8 cellular contexts compared by ENCODE assay signal in genomic region chr22:22297159-22297789, GRCh38. TPM values are rescaled to one million over a fixed set of nuclear protein-coding genes. Genes with fewer than 3 reads are reported as not detected.
DNase-seq lines count a peak whose midpoint lies in the region; ATAC-seq and TF ChIP-seq lines count a peak whose summit lies in the region.
"Not testable (repeated sequence)": the region's sequence is repeated elsewhere in the genome, so short reads cannot be mapped to it uniquely, and the experiment has no call there.

No MANE protein-coding gene starts in this region.

- POLR2A ChIA-PET in A673 (lab: Charles Lee; ENCODE audit: low non-redundant PET): not testable (repeated sequence)

- in situ Hi-C loops in brain microvascular endothelial cell (cut with HindIII; ENCODE audit: low pct_ligation_motif_present, low sequenced_read_pairs): not testable (repeated sequence)

- not testable (repeated sequence) for TF ChIP-seq EP300 in sigmoid colon (IDR thresholded peaks at IDR 0.05)

- intact Hi-C loops in A673 (cut with micrococcal nuclease; ENCODE audit: unreplicated experiment); sigmoid colon (cut with DNase I): not testable (repeated sequence)

- not testable (repeated sequence) for TF ChIP-seq CTCF in A673 (conservative IDR thresholded peaks at IDR 0.05; ENCODE audit: low read depth, low read length); GM06990 (IDR thresholded peaks at IDR 0.05; ENCODE audit: insufficient read depth, low read length, poor library complexity, severe bottlenecking); NB4 (IDR thresholded peaks at IDR 0.05; ENCODE audit: low read depth, low read length); VCaP (conservative IDR thresholded peaks at IDR 0.05); brain microvascular endothelial cell (IDR thresholded peaks at IDR 0.05; ENCODE audit: low read depth, low read length, missing control alignments); foreskin fibroblast (IDR thresholded peaks at IDR 0.05; ENCODE audit: low read depth, low read length); lung (IDR thresholded peaks at IDR 0.05; ENCODE audit: control extremely low read depth, extremely low read depth); sigmoid colon (IDR thresholded peaks at IDR 0.05)

- not testable (repeated sequence) for ATAC-seq in lung (ENCODE audit: insufficient read depth, low FRiP score)

- TF ChIP-seq POLR2A in NB4 (IDR thresholded peaks at IDR 0.05; ENCODE audit: extremely low read depth, insufficient read length); sigmoid colon (IDR thresholded peaks at IDR 0.05): not testable (repeated sequence)

- H3K4me3 ChIP-seq in A673 (ENCODE audit: low read depth, low read length, poor library complexity, severe bottlenecking) (peak overlapping the region; percentile 66), GM06990 (replicated peaks; ENCODE audit: low read depth, low read length) (peak overlapping the region; percentile 74), NB4 (ENCODE audit: low read depth, low read length) (peak overlapping the region; percentile 61), brain microvascular endothelial cell (ENCODE audit: low read depth, low read length) (peak overlapping the region; percentile 66), foreskin fibroblast (ENCODE audit: low read depth in 1 of 2, low read length in 2 of 2) (peak overlapping the region; percentile 66 to 70), lung (peak overlapping the region; percentile 51), sigmoid colon (peak overlapping the region; percentile 70 to 81 (median 79))

- WGBS in lung, 2 donors: 1 to 2% methylated on average over 22 to 25 of the region's 28 CpGs
- 1% methylated on average over 28 of the region's 28 CpGs for WGBS in sigmoid colon, 2 donors

- not testable (repeated sequence) for BruUV-seq in A673 (replicated peaks; lab: Mats Ljungman, UMichigan)

- H3K27me3 ChIP-seq in A673 (replicated peaks; ENCODE audit: insufficient read depth, low read depth, low read length, poor library complexity); GM06990 (replicated peaks; ENCODE audit: control insufficient read depth, insufficient read depth, low read length); brain microvascular endothelial cell (replicated peaks); lung (ENCODE audit: control insufficient read depth, insufficient read depth); sigmoid colon: not testable (repeated sequence)

- H3K36me3 ChIP-seq in A673 (ENCODE audit: insufficient read depth, low read length, poor library complexity, severe bottlenecking); GM06990 (ENCODE audit: control insufficient read depth, insufficient read depth, low read length); brain microvascular endothelial cell (replicated peaks); sigmoid colon: not testable (repeated sequence)
- H3K36me3 ChIP-seq in lung (ENCODE audit: control insufficient read depth in 2 of 2, insufficient read depth in 2 of 2, low read length in 2 of 2): peaks cover 0 to 17% of the 10 kb centered on the region in 2 donors

- DNase-seq in A673 (ENCODE audit: low spot score) (peak; percentile 23), GM06990 (ENCODE audit: extremely low read depth, insufficient read length) (peak; percentile 49), NB4 (ENCODE audit: low read depth) (peak; percentile 59)
- DNase-seq in brain microvascular endothelial cell; foreskin fibroblast; lung (ENCODE audit: low spot score); sigmoid colon: not testable (repeated sequence)

- H3K4me1 ChIP-seq in A673 (ENCODE audit: insufficient read depth, low read length, poor library complexity, severe bottlenecking); lung (ENCODE audit: control insufficient read depth in 2 of 2, insufficient read depth in 2 of 2, low read length in 2 of 2); sigmoid colon: not testable (repeated sequence)

- CTCF ChIA-PET in A673 (lab: Charles Lee): not testable (repeated sequence)

- H3K9me3 ChIP-seq in A673 (ENCODE audit: low read depth, low read length, poor library complexity, severe bottlenecking); lung (ENCODE audit: control insufficient read depth in 2 of 2, insufficient read depth in 1 of 2, low read length in 1 of 2); sigmoid colon: not testable (repeated sequence)

- peak overlapping the region; percentile 77 for H3K27ac ChIP-seq in A673 (ENCODE audit: low read depth, low read length, poor library complexity, severe bottlenecking)
- H3K27ac ChIP-seq in VCaP: peak overlapping the region; percentile 75
- H3K27ac ChIP-seq in brain microvascular endothelial cell: peak overlapping the region; percentile 14
- H3K27ac ChIP-seq in lung (ENCODE audit: low read depth in 1 of 2, low read length in 1 of 2): peak overlapping the region; percentile 58 to 77
- peak overlapping the region; percentile 83 to 85 (median 84) for H3K27ac ChIP-seq in sigmoid colon

RNA-seq across cellular contexts. Expression of gene VPREB1, which starts 52.7 kb away (rescaled TPM):
- total RNA-seq in A673 (2021) (not detected in 2 replicates), lung (not detected), sigmoid colon (not detected)
- polyA plus RNA-seq in lung (under 1 TPM in 1 of 2 donors, not detected in 1; 0.11 TPM), sigmoid colon (1 to 10 TPM in 1 of 3 donors, not detected in 2; 1.9 TPM)

Comparison
In these comparisons a context has a peak if more than half of its experiments do, and no peak if none do; other contexts are left out.
1. H3K27ac ChIP-seq: peak in every context shown above with its lines; median percentile 84 in sigmoid colon; 77 in A673; 75 in VCaP; 68 in lung; 14 in brain microvascular endothelial cell.